In genomic region chr6:29632789-29633531, GRCh38 we compare ENCODE assay signal across 8 cellular contexts. TPM values are rescaled to one million over a fixed set of nuclear protein-coding genes. Genes with fewer than 3 reads are reported as not detected.
DNase-seq lines count a peak whose midpoint lies in the region; ATAC-seq and TF ChIP-seq lines count a peak whose summit lies in the region.

Gene GABBR1, minus strand, starts transcription at chr6:29633183. Its CDS starts 798 bp downstream, at chr6:29632385.

- H3K4me1 ChIP-seq in skeletal muscle tissue (ENCODE audit: control insufficient read depth in 3 of 3, insufficient read depth in 3 of 3, low read length in 3 of 3) = peaks cover 20 to 26% (median 21%) of the 10 kb centered on the region in 3 donors

- in situ Hi-C loops in T47D (cut with HindIII; ENCODE audit: low pct_unique_long_range_greater_than_20kb, low sequenced_read_pairs) = no loop called here

- H3K4me3 ChIP-seq in GM08714 (ENCODE audit: low read length) = peak within 1 kb of the TSS; percentile 53
- peak within 1 kb of the TSS; percentile 68 for H3K4me3 ChIP-seq in WERI-Rb-1 (ENCODE audit: low read depth, low read length)
- peak within 1 kb of the TSS; percentile 89 for H3K4me3 ChIP-seq in iPS-18c (ENCODE audit: insufficient read depth, low read depth, low read length)
- H3K4me3 ChIP-seq in skeletal muscle tissue (ENCODE audit: low read length in 3 of 3) = peak within 1 kb of the TSS; percentile 49 to 75 (median 71)

- TF ChIP-seq CTCF in WERI-Rb-1 (IDR thresholded peaks at IDR 0.05; ENCODE audit: low read depth, low read length) = no peak

- ATAC-seq in HG02885 (IDR thresholded peaks at IDR 0.05; ENCODE audit: poor library complexity, unreplicated experiment) (peak; percentile 78), GM18519 (IDR thresholded peaks at IDR 0.05; ENCODE audit: low FRiP score, unreplicated experiment) (no peak)

- no peaks in the 10 kb centered on the region for H3K27me3 ChIP-seq in WERI-Rb-1 (ENCODE audit: insufficient read depth, low read depth, severe bottlenecking)
- H3K27me3 ChIP-seq in skeletal muscle tissue (ENCODE audit: control insufficient read depth in 3 of 3, insufficient read depth in 3 of 3, low read length in 3 of 3) = peaks cover 18 to 34% (median 32%) of the 10 kb centered on the region in 3 donors

- H3K9me3 ChIP-seq in WERI-Rb-1 (ENCODE audit: severe bottlenecking) (no peaks in the 10 kb centered on the region), iPS-18c (ENCODE audit: control insufficient read depth, insufficient read depth, low read length) (no peaks in the 10 kb centered on the region), skeletal muscle tissue (ENCODE audit: control insufficient read depth in 3 of 3, low read length in 3 of 3) (no peaks in the 10 kb centered on the region)

- H3K36me3 ChIP-seq in WERI-Rb-1 = peaks cover 13% of the 10 kb centered on the region
- no peaks in the 10 kb centered on the region for H3K36me3 ChIP-seq in skeletal muscle tissue (ENCODE audit: control insufficient read depth in 3 of 3, insufficient read depth in 3 of 3, low read length in 3 of 3)

- peak within 1 kb of the TSS in 2 of 3 donors; percentile 20 to 47 for H3K9ac ChIP-seq in skeletal muscle tissue (ENCODE audit: low read depth in 1 of 3, low read length in 3 of 3)

- H3K27ac ChIP-seq in WERI-Rb-1 (peak within 1 kb of the TSS; percentile 86), skeletal muscle tissue (ENCODE audit: low read depth, low read length) (no peak within 1 kb of the TSS)

- DNase-seq in NCI-H2171 (lab: John Stamatoyannopoulos, UW) (peak; percentile 93), WERI-Rb-1 (peak; percentile 97), T47D (ENCODE audit: low read depth in 1 of 2, low spot score in 1 of 2) (peak; percentile 95 to 96)

RNA-seq across cellular contexts. Expression of gene GABBR1, which starts in this region (rescaled TPM):
- 9.9 TPM for total RNA-seq in skeletal muscle tissue
